Comparison of ENCODE assay signal across 1 cellular context in genomic region chr5:178153530-178154340, GRCh38.
TF ChIP-seq lines count a peak whose summit lies in the region.

TSS of gene NHP2 (minus strand) at chr5:178153885. CDS start at chr5:178153817, 68 bp downstream.

TF ChIP-seq in HEK293, 187 proteins besides CTCF, POLR2A, EP300 and RAD21 (continued from another document and continues in another):
- no peak for TF ChIP-seq ZNF670 (tag by site-specific recombination; IDR thresholded peaks at IDR 0.05; ENCODE audit: low read depth)
- peak; percentile 47; the same call in 1 of the 2 replicates for TF ChIP-seq ZBTB10 (tag by site-specific recombination; IDR thresholded peaks at IDR 0.05)
- TF ChIP-seq ZNF561 (tag by site-specific recombination; IDR thresholded peaks at IDR 0.05; ENCODE audit: borderline replicate concordance), result no peak
- TF ChIP-seq MZF1 (tag by site-specific recombination; IDR thresholded peaks at IDR 0.05; ENCODE audit: borderline replicate concordance), result no peak
- TF ChIP-seq ZNF335 (tag by site-specific recombination; conservative IDR thresholded peaks at IDR 0.05), result peak; percentile 75
- no peak for TF ChIP-seq ZNF626 (tag by site-specific recombination; IDR thresholded peaks at IDR 0.05)
- TF ChIP-seq SCRT2 (tag by site-specific recombination; IDR thresholded peaks at IDR 0.05), result no peak
- no peak for TF ChIP-seq BCL6B (tag by site-specific recombination; IDR thresholded peaks at IDR 0.05)
- 0 out of 2 replicates have a peak, but pooled peaks have one; percentile 33 for TF ChIP-seq TRIM28 (IDR thresholded peaks at IDR 0.05; ENCODE audit: borderline replicate concordance, low read length)
- no peak for TF ChIP-seq ZNF837 (tag by site-specific recombination; IDR thresholded peaks at IDR 0.05)
- TF ChIP-seq ZBTB21 (tag by site-specific recombination; IDR thresholded peaks at IDR 0.05), result peak; percentile 55; the same call in 1 of the 2 replicates
- TF ChIP-seq ZNF274 (IDR thresholded peaks at IDR 0.05; ENCODE audit: low read length), result no peak
- no peak for TF ChIP-seq ZNF274 (tag by site-specific recombination; IDR thresholded peaks at IDR 0.05; ENCODE audit: borderline replicate concordance)
- TF ChIP-seq ZNF121 (tag by site-specific recombination; IDR thresholded peaks at IDR 0.05), result no peak
- TF ChIP-seq ZNF211 (tag by site-specific recombination; IDR thresholded peaks at IDR 0.05; ENCODE audit: low read depth), result no peak
- TF ChIP-seq ZNF391 (tag by site-specific recombination; IDR thresholded peaks at IDR 0.05; ENCODE audit: borderline replicate concordance, low read depth), result peak; percentile 34; the same call in 1 of the 2 replicates
- TF ChIP-seq ZNF18 (tag by site-specific recombination; IDR thresholded peaks at IDR 0.05), result no peak
- TF ChIP-seq SETDB1 (IDR thresholded peaks at IDR 0.05; ENCODE audit: insufficient read length, low read length), result no peak
- no peak for TF ChIP-seq ZNF521 (tag by site-specific recombination; IDR thresholded peaks at IDR 0.05)
- no peak for TF ChIP-seq ZBTB6 (tag by site-specific recombination; IDR thresholded peaks at IDR 0.05)
- no peak for TF ChIP-seq ZFP69B (tag by site-specific recombination; IDR thresholded peaks at IDR 0.05)
- TF ChIP-seq ZNF175 (tag by site-specific recombination; IDR thresholded peaks at IDR 0.05), result no peak
- TF ChIP-seq PRDM1 (tag by site-specific recombination; IDR thresholded peaks at IDR 0.05), result no peak
- no peak for TF ChIP-seq ZNF473 (tag by site-specific recombination; IDR thresholded peaks at IDR 0.05)
- peak; percentile 70 for TF ChIP-seq PRDM10 (tag by site-specific recombination; IDR thresholded peaks at IDR 0.05)
- TF ChIP-seq ZNF157 (tag by site-specific recombination; IDR thresholded peaks at IDR 0.05), result no peak
- no peak for TF ChIP-seq HOXA7 (CRISPR knock-in tag; IDR thresholded peaks at IDR 0.05; ENCODE audit: borderline replicate concordance)
- no peak for TF ChIP-seq PRDM6 (tag by site-specific recombination; IDR thresholded peaks at IDR 0.05)
- no peak for TF ChIP-seq ATF2 (tag by site-specific recombination; IDR thresholded peaks at IDR 0.05; ENCODE audit: low read depth)
- no peak for TF ChIP-seq ZNF544 (tag by site-specific recombination; IDR thresholded peaks at IDR 0.05)
- no peak for TF ChIP-seq ZNF548 (tag by site-specific recombination; IDR thresholded peaks at IDR 0.05)
- TF ChIP-seq ZNF221 (tag by site-specific recombination; IDR thresholded peaks at IDR 0.05; ENCODE audit: borderline replicate concordance), result no peak
- no peak for TF ChIP-seq ZNF16 (tag by site-specific recombination; IDR thresholded peaks at IDR 0.05; ENCODE audit: low read depth)
- no peak for TF ChIP-seq WT1 (tag by site-specific recombination; IDR thresholded peaks at IDR 0.05)
- TF ChIP-seq SALL2 (tag by site-specific recombination; IDR thresholded peaks at IDR 0.05; ENCODE audit: borderline replicate concordance), result no peak
- peak; percentile 94 for TF ChIP-seq ZFHX2 (tag by site-specific recombination; conservative IDR thresholded peaks at IDR 0.05)
- peak; percentile 80 for TF ChIP-seq ZBTB11 (tag by site-specific recombination; conservative IDR thresholded peaks at IDR 0.05; ENCODE audit: low read depth)
- TF ChIP-seq ZNF112 (tag by site-specific recombination; IDR thresholded peaks at IDR 0.05), result no peak
- peak; percentile 7; the same call in 1 of the 2 replicates for TF ChIP-seq KLF7 (tag by site-specific recombination; IDR thresholded peaks at IDR 0.05; ENCODE audit: borderline replicate concordance)
- TF ChIP-seq ZNF510 (tag by site-specific recombination; IDR thresholded peaks at IDR 0.05; ENCODE audit: insufficient replicate concordance), result no peak
- TF ChIP-seq ZNF830 (tag by site-specific recombination; IDR thresholded peaks at IDR 0.05; ENCODE audit: low read depth), result no peak
- TF ChIP-seq ZBTB17 (tag by site-specific recombination; IDR thresholded peaks at IDR 0.05), result peak; percentile 62
- no peak for TF ChIP-seq KLF17 (tag by site-specific recombination; IDR thresholded peaks at IDR 0.05)
